In the genomic region with DNA sequence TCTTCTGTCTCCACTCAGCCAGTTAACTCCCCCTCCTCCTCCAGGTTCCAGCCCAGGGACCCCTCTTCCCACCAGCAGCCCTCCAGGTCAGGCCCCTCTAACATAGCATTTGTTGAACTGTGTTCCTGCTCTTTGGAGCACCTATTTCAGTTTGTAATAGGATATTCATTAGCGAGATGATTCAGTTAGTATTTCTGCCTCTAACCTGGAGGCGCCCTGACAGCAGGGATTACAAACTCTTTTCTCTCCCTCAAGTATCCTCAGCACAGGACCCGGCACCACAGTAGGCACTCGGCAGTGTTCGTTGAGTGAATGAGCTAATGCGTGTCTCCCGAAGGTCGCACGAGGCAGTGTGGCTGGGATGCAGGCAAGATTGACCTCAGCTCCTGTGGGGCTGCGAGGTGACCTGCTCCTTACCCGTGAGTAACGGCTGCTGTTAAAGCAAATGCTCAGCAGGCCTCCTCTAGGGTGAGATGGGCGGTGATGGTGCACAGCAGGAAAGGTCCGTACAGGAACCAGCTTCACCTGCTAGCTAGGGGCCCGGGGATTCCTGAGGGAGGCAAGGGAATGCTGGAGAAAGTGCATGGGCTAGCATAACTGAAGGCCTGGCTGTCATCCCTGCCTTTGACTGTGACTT, we compare ENCODE assay signal across 2 cellular contexts.
TF ChIP-seq lines count a peak whose summit lies in the region.

No MANE protein-coding gene starts in this region.

TF ChIP-seq in HEK293, 187 proteins besides CTCF, POLR2A, EP300 and RAD21:
- TF ChIP-seq, protein P1, sequence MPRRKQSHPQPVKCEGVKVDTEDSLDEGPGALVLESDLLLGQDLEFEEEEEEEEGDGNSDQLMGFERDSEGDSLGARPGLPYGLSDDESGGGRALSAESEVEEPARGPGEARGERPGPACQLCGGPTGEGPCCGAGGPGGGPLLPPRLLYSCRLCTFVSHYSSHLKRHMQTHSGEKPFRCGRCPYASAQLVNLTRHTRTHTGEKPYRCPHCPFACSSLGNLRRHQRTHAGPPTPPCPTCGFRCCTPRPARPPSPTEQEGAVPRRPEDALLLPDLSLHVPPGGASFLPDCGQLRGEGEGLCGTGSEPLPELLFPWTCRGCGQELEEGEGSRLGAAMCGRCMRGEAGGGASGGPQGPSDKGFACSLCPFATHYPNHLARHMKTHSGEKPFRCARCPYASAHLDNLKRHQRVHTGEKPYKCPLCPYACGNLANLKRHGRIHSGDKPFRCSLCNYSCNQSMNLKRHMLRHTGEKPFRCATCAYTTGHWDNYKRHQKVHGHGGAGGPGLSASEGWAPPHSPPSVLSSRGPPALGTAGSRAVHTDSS (tag by site-specific recombination; IDR thresholded peaks at IDR 0.05) = no peak
- peak; percentile 72 for TF ChIP-seq ZIC2 (tag by site-specific recombination; IDR thresholded peaks at IDR 0.05)
- no peak for TF ChIP-seq ZNF843 (tag by site-specific recombination; IDR thresholded peaks at IDR 0.05)
TF ChIP-seq in HEK293: peak in this region for 1.

TF ChIP-seq in K562, 482 proteins besides CTCF, POLR2A, EP300 and RAD21:
- TF ChIP-seq EHMT2 (IDR thresholded peaks at IDR 0.05) (no peak), ZEB2 (IDR thresholded peaks at IDR 0.05) (no peak), POLR2AphosphoS2 (IDR thresholded peaks at IDR 0.05; ENCODE audit: low read length) (peak; percentile 58; the same call in 1 of the 2 replicates)
